Comparison of ENCODE assay signal across 8 cellular contexts in genomic region chr10:12194752-12195271, GRCh38. TPM values are rescaled to one million over a fixed set of nuclear protein-coding genes. Genes with fewer than 3 reads are reported as not detected.
DNase-seq lines count a peak whose midpoint lies in the region; ATAC-seq, FAIRE-seq and TF ChIP-seq lines count a peak whose summit lies in the region.

No MANE protein-coding gene starts in this region.

- no peak for TF ChIP-seq CTCF in Calu3 (IDR thresholded peaks at IDR 0.05; ENCODE audit: unreplicated experiment)
- TF ChIP-seq CTCF in glutamatergic neuron (IDR thresholded peaks at IDR 0.05; ENCODE audit: partially characterized antibody, unreplicated experiment) = no peak
- TF ChIP-seq CTCF in pancreas (IDR thresholded peaks at IDR 0.05) = no peak
- TF ChIP-seq CTCF in D721Med (IDR thresholded peaks at IDR 0.05; ENCODE audit: insufficient read depth, missing control alignments) = no peak

- H3K27me3 ChIP-seq in pancreas = no peaks in the 10 kb centered on the region

- DNase-seq in Calu3 (peak; percentile 17), NCI-H69 (lab: John Stamatoyannopoulos, UW) (peak; percentile 43), glutamatergic neuron (peak; percentile 22), pancreas (peak in 2 of 6 donors; percentile 19 to 63), NCI-H774 (lab: John Stamatoyannopoulos, UW) (no peak), D721Med (ENCODE audit: insufficient read length, low spot score) (no peak)
- peak; percentile 31 for DNase-seq in activated naive CD4-positive, alpha-beta T cell treated with anti-CD3 and anti-CD28 coated beads, Interleukin-2, amount 50 U/mL, for 16 hours

- peak overlapping the region; percentile 50 to 80 (median 55) for H3K4me3 ChIP-seq in pancreas

- H3K9me3 Mint-ChIP-seq in Calu3 (ENCODE audit: low read depth, unreplicated experiment) (no peaks in the 10 kb centered on the region), glutamatergic neuron (ENCODE audit: unreplicated experiment) (peaks cover 12% of the 10 kb centered on the region)

- FAIRE-seq in pancreas (lab: Jason Lieb, UNC) (no peak), D721Med (lab: Jason Lieb, UNC) (no peak)

- intact Hi-C loops in Calu3 (cut with micrococcal nuclease; ENCODE audit: unreplicated experiment) = no loop called here
- intact Hi-C loops in pancreas (cut with DNase I) = no loop called here

- 3 to 4% methylated on average over 27 of the region's 27 CpGs for WGBS in pancreas, 2 donors

- TSS peak; percentile 35 for BruUV-seq in Calu3 (replicated peaks; lab: Mats Ljungman, UMichigan)

- H3K27ac ChIP-seq in pancreas = peak overlapping the region in 2 of 4 donors; percentile 73 to 81

- H3K4me3 Mint-ChIP-seq in Calu3 (ENCODE audit: low read depth, unreplicated experiment) (peak overlapping the region; percentile 92), glutamatergic neuron (ENCODE audit: unreplicated experiment) (peak overlapping the region; percentile 99)

- H3K27me3 Mint-ChIP-seq in Calu3 (ENCODE audit: unreplicated experiment) (no peaks in the 10 kb centered on the region), glutamatergic neuron (ENCODE audit: unreplicated experiment) (peaks cover 6% of the 10 kb centered on the region)

- peaks cover 7 to 21% (median 7%) of the 10 kb centered on the region in 3 donors for H3K4me1 ChIP-seq in pancreas

- CTCF ChIA-PET in Calu3 (lab: Charles Lee) = interaction anchor here (1.5 kb wide), 1 partner anchor 25 kb away, joined by 3 read pairs; no protein-coding TSS in a partner anchor

- H3K4me1 Mint-ChIP-seq in Calu3 (ENCODE audit: low read depth, unreplicated experiment) (peaks cover 19% of the 10 kb centered on the region), glutamatergic neuron (ENCODE audit: low read depth, unreplicated experiment) (peaks cover 11% of the 10 kb centered on the region)

- no peaks in the 10 kb centered on the region for H3K9me3 ChIP-seq in pancreas

- ATAC-seq in pancreas (peak in 3 of 4 donors; percentile 38 to 62 (median 49)), HG02588 (IDR thresholded peaks at IDR 0.05; ENCODE audit: unreplicated experiment) (no peak)

- H3K27ac Mint-ChIP-seq in Calu3 (ENCODE audit: unreplicated experiment) = peak overlapping the region; percentile 90
- H3K27ac Mint-ChIP-seq in glutamatergic neuron (ENCODE audit: unreplicated experiment) = peak overlapping the region; percentile 99

- H3K36me3 ChIP-seq in pancreas = no peaks in the 10 kb centered on the region

- H3K36me3 Mint-ChIP-seq in Calu3 (ENCODE audit: insufficient read depth, unreplicated experiment) = peaks cover 40% of the 10 kb centered on the region
- H3K36me3 Mint-ChIP-seq in glutamatergic neuron (ENCODE audit: unreplicated experiment) = no peaks in the 10 kb centered on the region

RNA-seq across cellular contexts. Expression of gene NUDT5, which starts 0.9 kb away (rescaled TPM):
- total RNA-seq in Calu3 (2022) (73.9 and 83.8 TPM in 2 replicates), glutamatergic neuron (ENCODE audit: unreplicated experiment) (53.5 TPM), pancreas (10 to 100 TPM in 5 of 6 donors, 1 to 10 TPM in 1; 9.1 to 20.0 (median 18.1) TPM)
- 10 to 100 TPM; 15.1 to 20.0 TPM for polyA plus RNA-seq in pancreas

RNA-seq across cellular contexts. Expression of gene CDC123, which starts 1.2 kb away (rescaled TPM):
- total RNA-seq in Calu3 (2022) = 84.8 and 96.3 TPM in 2 replicates
- total RNA-seq in glutamatergic neuron (ENCODE audit: unreplicated experiment) = 76.0 TPM
- total RNA-seq in pancreas = 10 to 100 TPM; 13.5 to 26.5 (median 21.1) TPM
- 10 to 100 TPM; 12.2 to 23.7 TPM for polyA plus RNA-seq in pancreas

Comparison
In these comparisons a context has a peak if more than half of its experiments do, and no peak if none do; other contexts are left out.
1. DNase-seq: peak in Calu3 (single experiment), NCI-H69 (single experiment), activated naive CD4-positive, alpha-beta T cell treated with anti-CD3 and anti-CD28 coated beads, Interleukin-2, amount 50 U/mL, for 16 hours (single experiment) and glutamatergic neuron (single experiment); none in NCI-H774 (single experiment) and D721Med (single experiment).